ENCODE assay signal across 2 cellular contexts in the genomic region with DNA sequence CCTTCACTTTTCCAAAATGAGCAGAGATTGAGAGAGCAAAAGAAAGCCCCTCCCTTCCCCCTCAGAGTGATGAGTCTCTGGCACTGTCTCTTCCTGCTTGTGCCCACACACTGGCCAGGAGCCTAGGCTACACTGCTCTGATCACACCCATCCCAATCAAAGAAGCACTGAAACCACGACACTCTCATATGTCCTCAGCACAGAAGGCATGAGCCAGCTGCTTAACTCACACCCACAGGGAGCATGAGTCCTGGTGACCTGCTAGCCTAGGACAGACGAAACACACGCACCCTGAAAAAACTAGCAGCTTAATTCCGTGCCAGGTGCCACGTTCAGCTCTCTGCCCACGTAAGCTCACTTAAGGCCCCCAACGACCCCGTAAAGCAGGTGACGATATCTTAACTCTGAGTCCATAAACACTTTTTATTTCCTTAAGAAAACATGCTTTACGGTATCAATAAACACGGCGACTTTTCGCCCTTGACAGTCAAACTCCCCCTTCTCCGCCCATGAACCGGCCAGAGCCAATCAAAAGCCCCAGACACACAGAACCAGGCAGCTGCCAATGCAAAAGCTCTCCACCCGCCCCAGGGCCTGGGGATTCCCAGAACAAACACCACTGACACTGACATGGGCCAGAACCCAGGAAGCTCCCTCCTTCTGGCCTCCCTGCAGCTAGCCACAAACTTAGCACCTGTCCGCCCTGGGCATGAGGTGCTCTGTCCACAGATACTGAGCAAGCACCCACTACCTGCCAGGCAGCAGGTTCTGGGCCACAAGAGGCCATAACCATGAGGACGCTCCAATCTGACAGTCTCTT.
TF ChIP-seq lines count a peak whose summit lies in the region.

No MANE protein-coding gene starts in this region.

TF ChIP-seq in IMR-90, 13 proteins besides CTCF, POLR2A, EP300 and RAD21 (continued from another document):
- no peak for TF ChIP-seq FOS (IDR thresholded peaks at IDR 0.05; ENCODE audit: low read depth, low read length)
- TF ChIP-seq BHLHE40 (IDR thresholded peaks at IDR 0.05; ENCODE audit: low read depth, low read length): no peak
- TF ChIP-seq RCOR1 (IDR thresholded peaks at IDR 0.05; ENCODE audit: insufficient replicate concordance, low read length): no peak
- TF ChIP-seq, protein P1, sequence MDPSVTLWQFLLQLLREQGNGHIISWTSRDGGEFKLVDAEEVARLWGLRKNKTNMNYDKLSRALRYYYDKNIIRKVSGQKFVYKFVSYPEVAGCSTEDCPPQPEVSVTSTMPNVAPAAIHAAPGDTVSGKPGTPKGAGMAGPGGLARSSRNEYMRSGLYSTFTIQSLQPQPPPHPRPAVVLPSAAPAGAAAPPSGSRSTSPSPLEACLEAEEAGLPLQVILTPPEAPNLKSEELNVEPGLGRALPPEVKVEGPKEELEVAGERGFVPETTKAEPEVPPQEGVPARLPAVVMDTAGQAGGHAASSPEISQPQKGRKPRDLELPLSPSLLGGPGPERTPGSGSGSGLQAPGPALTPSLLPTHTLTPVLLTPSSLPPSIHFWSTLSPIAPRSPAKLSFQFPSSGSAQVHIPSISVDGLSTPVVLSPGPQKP (IDR thresholded peaks at IDR 0.05; ENCODE audit: borderline replicate concordance, low read depth, low read length): no peak
- TF ChIP-seq MXI1 (IDR thresholded peaks at IDR 0.05; ENCODE audit: borderline replicate concordance, low read depth, low read length): no peak
- TF ChIP-seq MAFK (IDR thresholded peaks at IDR 0.05; ENCODE audit: low read depth, low read length): no peak
- no peak for TF ChIP-seq CEBPB (IDR thresholded peaks at IDR 0.05; ENCODE audit: low read depth, low read length)
- TF ChIP-seq, protein P2, sequence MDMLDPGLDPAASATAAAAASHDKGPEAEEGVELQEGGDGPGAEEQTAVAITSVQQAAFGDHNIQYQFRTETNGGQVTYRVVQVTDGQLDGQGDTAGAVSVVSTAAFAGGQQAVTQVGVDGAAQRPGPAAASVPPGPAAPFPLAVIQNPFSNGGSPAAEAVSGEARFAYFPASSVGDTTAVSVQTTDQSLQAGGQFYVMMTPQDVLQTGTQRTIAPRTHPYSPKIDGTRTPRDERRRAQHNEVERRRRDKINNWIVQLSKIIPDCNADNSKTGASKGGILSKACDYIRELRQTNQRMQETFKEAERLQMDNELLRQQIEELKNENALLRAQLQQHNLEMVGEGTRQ (IDR thresholded peaks at IDR 0.05; ENCODE audit: low read depth, low read length): no peak
TF ChIP-seq in IMR-90: peak in this region for 0.

TF ChIP-seq in K562, 482 proteins besides CTCF, POLR2A, EP300 and RAD21 (continued from another document):
- TF ChIP-seq, protein P3, sequence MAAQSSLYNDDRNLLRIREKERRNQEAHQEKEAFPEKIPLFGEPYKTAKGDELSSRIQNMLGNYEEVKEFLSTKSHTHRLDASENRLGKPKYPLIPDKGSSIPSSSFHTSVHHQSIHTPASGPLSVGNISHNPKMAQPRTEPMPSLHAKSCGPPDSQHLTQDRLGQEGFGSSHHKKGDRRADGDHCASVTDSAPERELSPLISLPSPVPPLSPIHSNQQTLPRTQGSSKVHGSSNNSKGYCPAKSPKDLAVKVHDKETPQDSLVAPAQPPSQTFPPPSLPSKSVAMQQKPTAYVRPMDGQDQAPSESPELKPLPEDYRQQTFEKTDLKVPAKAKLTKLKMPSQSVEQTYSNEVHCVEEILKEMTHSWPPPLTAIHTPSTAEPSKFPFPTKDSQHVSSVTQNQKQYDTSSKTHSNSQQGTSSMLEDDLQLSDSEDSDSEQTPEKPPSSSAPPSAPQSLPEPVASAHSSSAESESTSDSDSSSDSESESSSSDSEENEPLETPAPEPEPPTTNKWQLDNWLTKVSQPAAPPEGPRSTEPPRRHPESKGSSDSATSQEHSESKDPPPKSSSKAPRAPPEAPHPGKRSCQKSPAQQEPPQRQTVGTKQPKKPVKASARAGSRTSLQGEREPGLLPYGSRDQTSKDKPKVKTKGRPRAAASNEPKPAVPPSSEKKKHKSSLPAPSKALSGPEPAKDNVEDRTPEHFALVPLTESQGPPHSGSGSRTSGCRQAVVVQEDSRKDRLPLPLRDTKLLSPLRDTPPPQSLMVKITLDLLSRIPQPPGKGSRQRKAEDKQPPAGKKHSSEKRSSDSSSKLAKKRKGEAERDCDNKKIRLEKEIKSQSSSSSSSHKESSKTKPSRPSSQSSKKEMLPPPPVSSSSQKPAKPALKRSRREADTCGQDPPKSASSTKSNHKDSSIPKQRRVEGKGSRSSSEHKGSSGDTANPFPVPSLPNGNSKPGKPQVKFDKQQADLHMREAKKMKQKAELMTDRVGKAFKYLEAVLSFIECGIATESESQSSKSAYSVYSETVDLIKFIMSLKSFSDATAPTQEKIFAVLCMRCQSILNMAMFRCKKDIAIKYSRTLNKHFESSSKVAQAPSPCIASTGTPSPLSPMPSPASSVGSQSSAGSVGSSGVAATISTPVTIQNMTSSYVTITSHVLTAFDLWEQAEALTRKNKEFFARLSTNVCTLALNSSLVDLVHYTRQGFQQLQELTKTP (IDR thresholded peaks at IDR 0.05; ENCODE audit: low read depth in 1 of 2, partially characterized antibody in 2 of 2): no peak
- no peak for TF ChIP-seq MYNN (IDR thresholded peaks at IDR 0.05)
- TF ChIP-seq MYNN (CRISPR knock-in tag; IDR thresholded peaks at IDR 0.05): no peak
- TF ChIP-seq, protein P4, sequence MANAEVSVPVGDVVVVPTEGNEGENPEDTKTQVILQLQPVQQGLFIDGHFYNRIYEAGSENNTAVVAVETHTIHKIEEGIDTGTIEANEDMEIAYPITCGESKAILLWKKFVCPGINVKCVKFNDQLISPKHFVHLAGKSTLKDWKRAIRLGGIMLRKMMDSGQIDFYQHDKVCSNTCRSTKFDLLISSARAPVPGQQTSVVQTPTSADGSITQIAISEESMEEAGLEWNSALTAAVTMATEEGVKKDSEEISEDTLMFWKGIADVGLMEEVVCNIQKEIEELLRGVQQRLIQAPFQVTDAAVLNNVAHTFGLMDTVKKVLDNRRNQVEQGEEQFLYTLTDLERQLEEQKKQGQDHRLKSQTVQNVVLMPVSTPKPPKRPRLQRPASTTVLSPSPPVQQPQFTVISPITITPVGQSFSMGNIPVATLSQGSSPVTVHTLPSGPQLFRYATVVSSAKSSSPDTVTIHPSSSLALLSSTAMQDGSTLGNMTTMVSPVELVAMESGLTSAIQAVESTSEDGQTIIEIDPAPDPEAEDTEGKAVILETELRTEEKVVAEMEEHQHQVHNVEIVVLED (CRISPR knock-in tag; IDR thresholded peaks at IDR 0.05): no peak
- TF ChIP-seq RHOXF2B (CRISPR knock-in tag; conservative IDR thresholded peaks at IDR 0.05): no peak
- no peak for TF ChIP-seq DACH1 (IDR thresholded peaks at IDR 0.05; ENCODE audit: partially characterized antibody)
- TF ChIP-seq, protein P5, sequence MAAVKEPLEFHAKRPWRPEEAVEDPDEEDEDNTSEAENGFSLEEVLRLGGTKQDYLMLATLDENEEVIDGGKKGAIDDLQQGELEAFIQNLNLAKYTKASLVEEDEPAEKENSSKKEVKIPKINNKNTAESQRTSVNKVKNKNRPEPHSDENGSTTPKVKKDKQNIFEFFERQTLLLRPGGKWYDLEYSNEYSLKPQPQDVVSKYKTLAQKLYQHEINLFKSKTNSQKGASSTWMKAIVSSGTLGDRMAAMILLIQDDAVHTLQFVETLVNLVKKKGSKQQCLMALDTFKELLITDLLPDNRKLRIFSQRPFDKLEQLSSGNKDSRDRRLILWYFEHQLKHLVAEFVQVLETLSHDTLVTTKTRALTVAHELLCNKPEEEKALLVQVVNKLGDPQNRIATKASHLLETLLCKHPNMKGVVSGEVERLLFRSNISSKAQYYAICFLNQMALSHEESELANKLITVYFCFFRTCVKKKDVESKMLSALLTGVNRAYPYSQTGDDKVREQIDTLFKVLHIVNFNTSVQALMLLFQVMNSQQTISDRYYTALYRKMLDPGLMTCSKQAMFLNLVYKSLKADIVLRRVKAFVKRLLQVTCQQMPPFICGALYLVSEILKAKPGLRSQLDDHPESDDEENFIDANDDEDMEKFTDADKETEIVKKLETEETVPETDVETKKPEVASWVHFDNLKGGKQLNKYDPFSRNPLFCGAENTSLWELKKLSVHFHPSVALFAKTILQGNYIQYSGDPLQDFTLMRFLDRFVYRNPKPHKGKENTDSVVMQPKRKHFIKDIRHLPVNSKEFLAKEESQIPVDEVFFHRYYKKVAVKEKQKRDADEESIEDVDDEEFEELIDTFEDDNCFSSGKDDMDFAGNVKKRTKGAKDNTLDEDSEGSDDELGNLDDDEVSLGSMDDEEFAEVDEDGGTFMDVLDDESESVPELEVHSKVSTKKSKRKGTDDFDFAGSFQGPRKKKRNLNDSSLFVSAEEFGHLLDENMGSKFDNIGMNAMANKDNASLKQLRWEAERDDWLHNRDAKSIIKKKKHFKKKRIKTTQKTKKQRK (IDR thresholded peaks at IDR 0.05; ENCODE audit: borderline replicate concordance, low read depth, low read length): no peak
- no peak for TF ChIP-seq GTF2A2 (tag; IDR thresholded peaks at IDR 0.05)
- no peak for TF ChIP-seq RCOR1 (IDR thresholded peaks at IDR 0.05; ENCODE audit: borderline replicate concordance in 1 of 2, low read depth in 2 of 2, low read length in 2 of 2)
- no peak for TF ChIP-seq PHF21A (IDR thresholded peaks at IDR 0.05; ENCODE audit: borderline replicate concordance, low read depth)
- no peak for TF ChIP-seq ARNT (IDR thresholded peaks at IDR 0.05)
- TF ChIP-seq ZNF124 (CRISPR knock-in tag; IDR thresholded peaks at IDR 0.05): no peak
- TF ChIP-seq ZNF551 (CRISPR knock-in tag; IDR thresholded peaks at IDR 0.05): no peak
- TF ChIP-seq NR2F6 (CRISPR knock-in tag; IDR thresholded peaks at IDR 0.05): no peak
- no peak for TF ChIP-seq ZNF274 (IDR thresholded peaks at IDR 0.05; ENCODE audit: borderline replicate concordance, low read depth, low read length)
- TF ChIP-seq CBFB (CRISPR knock-in tag; IDR thresholded peaks at IDR 0.05): no peak
- TF ChIP-seq ZBTB1 (CRISPR knock-in tag; IDR thresholded peaks at IDR 0.05; ENCODE audit: borderline replicate concordance, low read depth): no peak
- no peak for TF ChIP-seq ZNF445 (CRISPR knock-in tag; IDR thresholded peaks at IDR 0.05; ENCODE audit: low read depth)
